ENCODE assay signal across 9 cellular contexts in the genomic region with DNA sequence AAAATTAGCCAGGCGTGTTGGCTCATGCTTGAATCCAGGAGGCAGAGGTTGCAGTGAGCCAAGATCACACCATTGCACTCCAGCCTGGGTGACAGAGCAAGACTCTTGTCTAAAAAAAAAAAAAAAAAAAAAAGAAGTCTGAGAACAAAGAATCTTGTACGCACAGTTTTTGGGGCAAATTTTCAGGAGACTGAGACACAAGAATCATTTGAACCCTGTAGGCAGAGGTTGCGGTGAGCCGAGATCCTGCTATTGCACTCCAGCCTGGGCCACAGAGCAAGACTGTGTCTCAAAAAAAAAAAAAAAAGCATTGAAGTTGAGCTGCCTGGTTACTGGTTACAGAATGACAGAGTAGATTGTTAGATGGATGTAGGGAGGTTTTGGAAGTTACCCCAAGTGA. TPM values are rescaled to one million over a fixed set of nuclear protein-coding genes. Genes with fewer than 3 reads are reported as not detected.
"Had no signal": no experiment of that assay in that cellular context is flagged by ENCODE, and none has a peak within 500 bp of the region (broad histone marks: within the 10 kb centered on the region; RNA-seq: fewer than 3 reads in every experiment).

No MANE protein-coding gene starts in this region.

RNA-seq across cellular contexts. Expression of a gene that starts 39.2 kb away (rescaled TPM):
- polyA plus RNA-seq: naive thymus-derived CD4-positive, alpha-beta T cell had no signal

RNA-seq across cellular contexts. Expression of a gene that starts 46.7 kb away (rescaled TPM):
- total RNA-seq: naive thymus-derived CD8-positive, alpha-beta T cell; osteoblast; osteocyte; progenitor cell of endocrine pancreas; pulmonary artery endothelial cell; renal cortical epithelial cell; smooth muscle cell had no signal
- polyA plus RNA-seq: neural cell, smooth muscle cell had no signal
